11 cellular contexts compared by ENCODE assay signal in genomic region chr14:52917732-52918131, GRCh38. TPM values are rescaled to one million over a fixed set of nuclear protein-coding genes. Genes with fewer than 3 reads are reported as not detected.
A peak's percentile ranks its signal among the peaks of the same experiment; 100 is the strongest.
DNase-seq lines count a peak whose midpoint lies in the region; ATAC-seq and TF ChIP-seq lines count a peak whose summit lies in the region.
"Had no signal": no experiment of that assay in that cellular context is flagged by ENCODE, and none has a peak within 500 bp of the region (broad histone marks: within the 10 kb centered on the region; RNA-seq: fewer than 3 reads in every experiment).

No MANE protein-coding gene starts in this region.

- ATAC-seq in stimulated activated naive CD8-positive, alpha-beta T cell treated with anti-CD3 and anti-CD28 coated beads, Interleukin-15, Interleukin-2, amounts not matched to agents 100 U/mL and 50 U/mL, for 24 hours, result no peak
- ATAC-seq in HG03159 (IDR thresholded peaks at IDR 0.05; ENCODE audit: unreplicated experiment), result no peak
- ATAC-seq in HG02938 (IDR thresholded peaks at IDR 0.05; ENCODE audit: unreplicated experiment), result no peak
- no peak for ATAC-seq in mucosa of descending colon

- peak overlapping the region; percentile 65 for H3K27ac Mint-ChIP-seq in stimulated activated naive CD8-positive, alpha-beta T cell treated with anti-CD3 and anti-CD28 coated beads, Interleukin-15, Interleukin-2, amounts not matched to agents 100 ng/mL and 50 ng/mL, for 24 hours
- peak overlapping the region; percentile 84 for H3K27ac Mint-ChIP-seq in chondrocyte (ENCODE audit: unreplicated experiment)

- no peaks in the 10 kb centered on the region for H3K27me3 Mint-ChIP-seq in stimulated activated naive CD8-positive, alpha-beta T cell treated with anti-CD3 and anti-CD28 coated beads, Interleukin-15, Interleukin-2, amounts not matched to agents 100 ng/mL and 50 ng/mL, for 24 hours
- H3K27me3 Mint-ChIP-seq in chondrocyte (ENCODE audit: low read depth), result no peaks in the 10 kb centered on the region

- TF ChIP-seq CTCF in chondrocyte (IDR thresholded peaks at IDR 0.05), result no peak
- no peak for TF ChIP-seq CTCF in mucosa of descending colon (IDR thresholded peaks at IDR 0.05)

- H3K4me1 ChIP-seq in muscle layer of duodenum (ENCODE audit: control insufficient read depth in 1 of 2, insufficient read depth in 2 of 2, low read length in 2 of 2), result peaks cover 4 to 39% of the 10 kb centered on the region in 2 donors
- peaks cover 14% of the 10 kb centered on the region for H3K4me1 ChIP-seq in mucosa of descending colon (ENCODE audit: low read depth)

- H3K4me3 Mint-ChIP-seq in stimulated activated naive CD8-positive, alpha-beta T cell treated with anti-CD3 and anti-CD28 coated beads, Interleukin-15, Interleukin-2, amounts not matched to agents 100 ng/mL and 50 ng/mL, for 24 hours, result no peak overlapping the region
- no peak overlapping the region for H3K4me3 Mint-ChIP-seq in chondrocyte (ENCODE audit: unreplicated experiment)

- H3K4me3 ChIP-seq in muscle layer of duodenum (ENCODE audit: low read depth in 1 of 2, low read length in 2 of 2), result no peak overlapping the region
- H3K4me3 ChIP-seq in mucosa of descending colon, result no peak overlapping the region
- H3K4me3 ChIP-seq: skin epidermis had no signal

- H3K36me3 ChIP-seq in muscle layer of duodenum (ENCODE audit: control insufficient read depth in 1 of 2, insufficient read depth in 2 of 2, low read length in 2 of 2), result peaks cover 3 to 16% of the 10 kb centered on the region in 2 donors
- H3K36me3 ChIP-seq in mucosa of descending colon (ENCODE audit: low read depth), result no peaks in the 10 kb centered on the region

- peak overlapping the region; percentile 63 for H3K27ac ChIP-seq in muscle layer of duodenum (ENCODE audit: low read length)

- peaks cover 28% of the 10 kb centered on the region for H3K4me1 Mint-ChIP-seq in stimulated activated naive CD8-positive, alpha-beta T cell treated with anti-CD3 and anti-CD28 coated beads, Interleukin-15, Interleukin-2, amounts not matched to agents 100 ng/mL and 50 ng/mL, for 24 hours (ENCODE audit: low read depth)
- H3K4me1 Mint-ChIP-seq in chondrocyte (ENCODE audit: low read depth), result peaks cover 89% of the 10 kb centered on the region

- no peak for DNase-seq in stimulated activated naive CD8-positive, alpha-beta T cell treated with anti-CD3 and anti-CD28 coated beads, Interleukin-15, Interleukin-2, amounts not matched to agents 100 U/mL and 50 U/mL, for 24 hours
- DNase-seq in chondrocyte (ENCODE audit: low spot score), result no peak
- no peak for DNase-seq in cerebellar cortex (ENCODE audit: low spot score)
- DNase-seq in mucosa of descending colon, result no peak
- DNase-seq: islet precursor cell, SHP77 treated with DMSO at 0.1 percent for 48 hours had no signal

- intact Hi-C loops in mucosa of descending colon (cut with DNase I, micrococcal nuclease), result no loop called here

- no peaks in the 10 kb centered on the region for H3K36me3 Mint-ChIP-seq in stimulated activated naive CD8-positive, alpha-beta T cell treated with anti-CD3 and anti-CD28 coated beads, Interleukin-15, Interleukin-2, amounts not matched to agents 100 ng/mL and 50 ng/mL, for 24 hours (ENCODE audit: low read depth)
- H3K36me3 Mint-ChIP-seq in chondrocyte (ENCODE audit: low read depth), result peaks cover 22% of the 10 kb centered on the region

- H3K9me3 ChIP-seq in muscle layer of duodenum (ENCODE audit: control insufficient read depth in 1 of 2, low read length in 2 of 2), result no peaks in the 10 kb centered on the region
- H3K9me3 ChIP-seq in mucosa of descending colon, result no peaks in the 10 kb centered on the region

- H3K9me3 Mint-ChIP-seq in stimulated activated naive CD8-positive, alpha-beta T cell treated with anti-CD3 and anti-CD28 coated beads, Interleukin-15, Interleukin-2, amounts not matched to agents 100 ng/mL and 50 ng/mL, for 24 hours, result no peaks in the 10 kb centered on the region
- no peaks in the 10 kb centered on the region for H3K9me3 Mint-ChIP-seq in chondrocyte (ENCODE audit: low read depth)

- no peaks in the 10 kb centered on the region for H3K27me3 ChIP-seq in muscle layer of duodenum (ENCODE audit: low read depth, low read length)

RNA-seq across cellular contexts. Expression of gene FERMT2, which starts 33.1 kb away (rescaled TPM):
- 423 to 518 TPM (median 494 TPM) in 3 replicates for total RNA-seq in chondrocyte
- 100 to 1,000 TPM in 1 of 3 donors, 10 to 100 TPM in 1, 1 to 10 TPM in 1; 6.9 to 228 (median 22.9) TPM for total RNA-seq in mucosa of descending colon
